In genomic region chr4:182880387-182881356, GRCh38 we compare ENCODE assay signal across 1 cellular context.
TF ChIP-seq lines count a peak whose summit lies in the region.

No MANE protein-coding gene starts in this region.

TF ChIP-seq in HepG2, 621 proteins besides CTCF, POLR2A, EP300 and RAD21 (continues in another document):
- TF ChIP-seq ZNF619 (CRISPR knock-in tag; IDR thresholded peaks at IDR 0.05): no peak
- TF ChIP-seq SAP130 (CRISPR knock-in tag; IDR thresholded peaks at IDR 0.05; ENCODE audit: low read depth): peak; percentile 75
- TF ChIP-seq ZNF12 (CRISPR knock-in tag; IDR thresholded peaks at IDR 0.05): peak; percentile 95
- no peak for TF ChIP-seq ZNF839 (CRISPR knock-in tag; IDR thresholded peaks at IDR 0.05; ENCODE audit: borderline replicate concordance)
- no peak for TF ChIP-seq CCDC6 (CRISPR knock-in tag; IDR thresholded peaks at IDR 0.05)
- no peak for TF ChIP-seq ZNF558 (CRISPR knock-in tag; IDR thresholded peaks at IDR 0.05; ENCODE audit: borderline replicate concordance)
- peak; percentile 84 for TF ChIP-seq ZFY (CRISPR knock-in tag; IDR thresholded peaks at IDR 0.05)
- TF ChIP-seq ZEB1 (IDR thresholded peaks at IDR 0.05; ENCODE audit: insufficient replicate concordance, low read depth): peak; percentile 86
- no peak for TF ChIP-seq MIER2 (CRISPR knock-in tag; IDR thresholded peaks at IDR 0.05)
- TF ChIP-seq MAF1 (CRISPR knock-in tag; IDR thresholded peaks at IDR 0.05; ENCODE audit: borderline replicate concordance): no peak
- peak; percentile 62; the same call in 1 of the 2 replicates for TF ChIP-seq ZBED4 (CRISPR knock-in tag; IDR thresholded peaks at IDR 0.05; ENCODE audit: borderline replicate concordance)
- TF ChIP-seq NR2F6 (IDR thresholded peaks at IDR 0.05): no peak
- TF ChIP-seq NR2F6 (CRISPR knock-in tag; IDR thresholded peaks at IDR 0.05): peak; percentile 67; the same call in 1 of the 2 replicates
- no peak for TF ChIP-seq CCAR2 (optimal IDR thresholded peaks at IDR 0.05; ENCODE audit: low read depth, low read length)
- TF ChIP-seq RBFOX2 (IDR thresholded peaks at IDR 0.05; ENCODE audit: low read depth, low read length): 0 out of 2 replicates have a peak, but pooled peaks have one; percentile 39
- no peak; the same call in 1 of the 2 replicates for TF ChIP-seq MEF2D (CRISPR knock-in tag; IDR thresholded peaks at IDR 0.05)
- TF ChIP-seq TOE1 (CRISPR knock-in tag; IDR thresholded peaks at IDR 0.05): peak; percentile 20; the same call in 1 of the 2 replicates
- TF ChIP-seq CBX1 (IDR thresholded peaks at IDR 0.05; ENCODE audit: low read depth): no peak
- TF ChIP-seq KLF13 (CRISPR knock-in tag; IDR thresholded peaks at IDR 0.05): no peak
- no peak for TF ChIP-seq ASH2L (IDR thresholded peaks at IDR 0.05; ENCODE audit: insufficient read length, low read depth, low read length)
- peak; percentile 72 for TF ChIP-seq RFX5 (IDR thresholded peaks at IDR 0.05; ENCODE audit: low read depth, low read length)
- TF ChIP-seq U2AF1 (optimal IDR thresholded peaks at IDR 0.05; ENCODE audit: low read depth, low read length): peak; percentile 6
- no peak for TF ChIP-seq ZSCAN9 (CRISPR knock-in tag; IDR thresholded peaks at IDR 0.05; ENCODE audit: borderline replicate concordance)
- TF ChIP-seq TAF1 (CRISPR knock-in tag; IDR thresholded peaks at IDR 0.05): peak; percentile 62
- TF ChIP-seq ZNF367 (CRISPR knock-in tag; IDR thresholded peaks at IDR 0.05; ENCODE audit: borderline replicate concordance): no peak
- TF ChIP-seq CBFB (CRISPR knock-in tag; IDR thresholded peaks at IDR 0.05): no peak
- no peak for TF ChIP-seq ATF3 (CRISPR knock-in tag; IDR thresholded peaks at IDR 0.05)
- TF ChIP-seq BCL3 (CRISPR knock-in tag; IDR thresholded peaks at IDR 0.05): peak; percentile 69; the same call in 1 of the 2 replicates
- peak; percentile 57; the same call in 1 of the 2 replicates for TF ChIP-seq SPEN (CRISPR knock-in tag; IDR thresholded peaks at IDR 0.05; ENCODE audit: low read depth)
- TF ChIP-seq ONECUT2 (CRISPR knock-in tag; IDR thresholded peaks at IDR 0.05): no peak
- 0 out of 2 replicates have a peak, but pooled peaks have one; percentile 55 for TF ChIP-seq ZNF670 (CRISPR knock-in tag; IDR thresholded peaks at IDR 0.05; ENCODE audit: borderline replicate concordance)
- no peak for TF ChIP-seq ZNF142 (CRISPR knock-in tag; IDR thresholded peaks at IDR 0.05)
- no peak for TF ChIP-seq NFYC (CRISPR knock-in tag; IDR thresholded peaks at IDR 0.05)
- TF ChIP-seq ZBTB21 (CRISPR knock-in tag; IDR thresholded peaks at IDR 0.05): no peak
- TF ChIP-seq IKZF5 (CRISPR knock-in tag; IDR thresholded peaks at IDR 0.05): peak; percentile 55; the same call in 1 of the 2 replicates
- TF ChIP-seq ZNF10 (CRISPR knock-in tag; IDR thresholded peaks at IDR 0.05; ENCODE audit: borderline replicate concordance, low read depth): no peak
- TF ChIP-seq TEAD2 (CRISPR knock-in tag; IDR thresholded peaks at IDR 0.05): no peak
- peak; percentile 91 for TF ChIP-seq ZNF788 (CRISPR knock-in tag; IDR thresholded peaks at IDR 0.05; ENCODE audit: borderline replicate concordance)
- no peak for TF ChIP-seq ZNF562 (CRISPR knock-in tag; IDR thresholded peaks at IDR 0.05; ENCODE audit: borderline replicate concordance)
- no peak for TF ChIP-seq ZNF556 (CRISPR knock-in tag; IDR thresholded peaks at IDR 0.05; ENCODE audit: borderline replicate concordance)
- TF ChIP-seq NFE2L2 (IDR thresholded peaks at IDR 0.05; ENCODE audit: low read length): peak; percentile 71
- no peak for TF ChIP-seq TP53 (CRISPR knock-in tag; conservative IDR thresholded peaks at IDR 0.05)
- TF ChIP-seq FOXO4 (CRISPR knock-in tag; conservative IDR thresholded peaks at IDR 0.05): peak; percentile 96
- no peak for TF ChIP-seq ELK4 (CRISPR knock-in tag; IDR thresholded peaks at IDR 0.05; ENCODE audit: borderline replicate concordance)
- no peak for TF ChIP-seq PLRG1 (conservative IDR thresholded peaks at IDR 0.05)
- 0 out of 2 replicates have a peak, but pooled peaks have one; percentile 33 for TF ChIP-seq ZNF775 (CRISPR knock-in tag; IDR thresholded peaks at IDR 0.05; ENCODE audit: borderline replicate concordance)
- no peak for TF ChIP-seq RBM39 (IDR thresholded peaks at IDR 0.05; ENCODE audit: low read depth, low read length, poor library complexity, severe bottlenecking)
- TF ChIP-seq HOMEZ (CRISPR knock-in tag; IDR thresholded peaks at IDR 0.05; ENCODE audit: low read depth): no peak
- TF ChIP-seq ZNF264 (CRISPR knock-in tag; IDR thresholded peaks at IDR 0.05): peak; percentile 92
- TF ChIP-seq ZBTB8A (CRISPR knock-in tag; IDR thresholded peaks at IDR 0.05; ENCODE audit: borderline replicate concordance, low read depth): no peak
- peak; percentile 78 for TF ChIP-seq GFI1 (CRISPR knock-in tag; IDR thresholded peaks at IDR 0.05; ENCODE audit: borderline replicate concordance)
- TF ChIP-seq GTF3A (CRISPR knock-in tag; conservative IDR thresholded peaks at IDR 0.05): no peak
- no peak for TF ChIP-seq HNRNPH1 (optimal IDR thresholded peaks at IDR 0.05; ENCODE audit: low read depth, low read length)
- TF ChIP-seq ZNF326 (CRISPR knock-in tag; IDR thresholded peaks at IDR 0.05; ENCODE audit: borderline replicate concordance): no peak
- peak; percentile 81; the same call in 1 of the 2 replicates for TF ChIP-seq ZNF598 (CRISPR knock-in tag; IDR thresholded peaks at IDR 0.05; ENCODE audit: borderline replicate concordance)
- TF ChIP-seq TCF7 (IDR thresholded peaks at IDR 0.05; ENCODE audit: low read depth): no peak
- peak; percentile 80 for TF ChIP-seq KDM6A (CRISPR knock-in tag; IDR thresholded peaks at IDR 0.05; ENCODE audit: low read depth)
